18 cellular contexts compared by ENCODE assay signal in genomic region chr5:1504244-1504595, GRCh38. TPM values are rescaled to one million over a fixed set of nuclear protein-coding genes. Genes with fewer than 3 reads are reported as not detected.
DNase-seq lines count a peak whose midpoint lies in the region; ATAC-seq and TF ChIP-seq lines count a peak whose summit lies in the region.
"Had no signal": no experiment of that assay in that cellular context is flagged by ENCODE, and none has a peak within 500 bp of the region (broad histone marks: within the 10 kb centered on the region; RNA-seq: fewer than 3 reads in every experiment).

No MANE protein-coding gene starts in this region.

- H2BK5ac ChIP-seq in trophoblast cell (ENCODE audit: low read depth, low read length, poor library complexity), result no peak overlapping the region

- no peaks in the 10 kb centered on the region for H3K79me1 ChIP-seq in trophoblast cell (ENCODE audit: low read length)

- WGBS in trophoblast cell (ENCODE audit: extremely low coverage, insufficient coverage, insufficient read length), result no CpG with 5 or more reads among the region's 14 CpGs

- H4K8ac ChIP-seq in trophoblast cell (ENCODE audit: low read depth, low read length), result no peak overlapping the region

- peaks cover 72% of the 10 kb centered on the region for H3K4me1 Mint-ChIP-seq in central memory CD8-positive, alpha-beta T cell

- H3K27me3 ChIP-seq in trophoblast cell (ENCODE audit: insufficient read depth, low read length) (no peaks in the 10 kb centered on the region), osteoblast (ENCODE audit: insufficient read depth, low read length) (no peaks in the 10 kb centered on the region)
- H3K27me3 ChIP-seq: breast epithelium, MG63 had no signal

- peaks cover 47% of the 10 kb centered on the region for H3K79me2 ChIP-seq in trophoblast cell (ENCODE audit: control insufficient read depth, insufficient read depth, low read length, poor library complexity)
- H3K79me2 ChIP-seq in osteoblast (ENCODE audit: insufficient read depth, low read length), result peaks cover 79% of the 10 kb centered on the region

- H3K36me3 ChIP-seq in trophoblast cell (ENCODE audit: control insufficient read depth in 1 of 2, insufficient read depth in 2 of 2, low read length in 2 of 2) (peaks cover 51 to 52% of the 10 kb centered on the region in 2 experiments), osteoblast (ENCODE audit: insufficient read depth, low read length) (peaks cover 6% of the 10 kb centered on the region)

- H3K23ac ChIP-seq in trophoblast cell (ENCODE audit: low read length), result no peak overlapping the region

- H3K4me2 ChIP-seq in trophoblast cell (ENCODE audit: low read length) (no peak overlapping the region), osteoblast (ENCODE audit: insufficient read depth, low read length) (no peak overlapping the region)

- H4K91ac ChIP-seq in trophoblast cell (ENCODE audit: low read depth, low read length), result no peak overlapping the region

- no peak for DNase-seq in GM12864 (ENCODE audit: low read depth)
- DNase-seq in central memory CD8-positive, alpha-beta T cell (ENCODE audit: low spot score in 2 of 2), result no peak
- DNase-seq in trophoblast cell, result no peak
- no peak for DNase-seq in stimulated activated CD4-positive, alpha-beta T cell treated with anti-CD3 and anti-CD28 coated beads, Interleukin-4, amount 100 ng/mL, for 24 hours
- DNase-seq in osteoblast (ENCODE audit: insufficient read length, low spot score, missing footprints), result no peak
- DNase-seq: activated CD4-positive, CD25-positive, alpha-beta regulatory T cell treated with anti-CD3 and anti-CD28 coated beads, Interleukin-2, amount 50 U/mL, for 72 hours; activated naive CD4-positive, alpha-beta T cell treated with anti-CD3 and anti-CD28 coated beads, Interleukin-2, amount 10 ng/mL, durations not matched to agents 7 days and 5 days; effector CD8-positive, alpha-beta T cell; MG63; NCI-H2081 treated with DMSO at 0.1 percent for 48 hours; NCI-H774 had no signal

- H4K12ac ChIP-seq in trophoblast cell (ENCODE audit: low read depth, low read length), result no peak overlapping the region

- no peak for TF ChIP-seq CTCF in GM12864 (IDR thresholded peaks at IDR 0.05; ENCODE audit: low read depth, low read length, missing control alignments)
- TF ChIP-seq CTCF in osteoblast (IDR thresholded peaks at IDR 0.05; ENCODE audit: extremely low read depth, low read depth, low read length), result no peak

- H3K14ac ChIP-seq in trophoblast cell (ENCODE audit: low read length), result no peak overlapping the region

- H3K18ac ChIP-seq in trophoblast cell (ENCODE audit: low read length), result no peak overlapping the region

- H2AFZ ChIP-seq in trophoblast cell (ENCODE audit: insufficient read depth, low read length, poor library complexity) (no peak overlapping the region), osteoblast (ENCODE audit: low read length) (no peak overlapping the region)

- H3K9me3 Mint-ChIP-seq in central memory CD8-positive, alpha-beta T cell, result no peaks in the 10 kb centered on the region
- H3K9me3 Mint-ChIP-seq: activated naive CD4-positive, alpha-beta T cell treated with anti-CD3 and anti-CD28 coated beads, Interleukin-2, amount 10 ng/mL, durations not matched to agents 7 days and 5 days had no signal

- ATAC-seq in HG02678 (IDR thresholded peaks at IDR 0.05; ENCODE audit: unreplicated experiment) (peak; percentile 17), HG03045 (IDR thresholded peaks at IDR 0.05; ENCODE audit: unreplicated experiment) (no peak), HG03565 (IDR thresholded peaks at IDR 0.05; ENCODE audit: unreplicated experiment) (no peak)
- no peak for ATAC-seq in central memory CD8-positive, alpha-beta T cell (replicated peaks; ENCODE audit: extremely low read depth, poor library complexity, severe bottlenecking)

- H2AK5ac ChIP-seq in trophoblast cell (ENCODE audit: low read length), result no peak overlapping the region

- peaks cover under 1% of the 10 kb centered on the region for H3K9me3 ChIP-seq in trophoblast cell (ENCODE audit: insufficient read depth, low read depth, low read length)
- H3K9me3 ChIP-seq in osteoblast (ENCODE audit: low read depth, low read length), result no peaks in the 10 kb centered on the region
- H3K9me3 ChIP-seq: breast epithelium, MG63 had no signal

- peaks cover 90% of the 10 kb centered on the region for H4K20me1 ChIP-seq in osteoblast (ENCODE audit: insufficient read depth, low read length)

- H3K9ac ChIP-seq in trophoblast cell (ENCODE audit: low read length), result no peak overlapping the region

- H2BK12ac ChIP-seq in trophoblast cell (ENCODE audit: low read length), result no peak overlapping the region

- H3K27me3 Mint-ChIP-seq in central memory CD8-positive, alpha-beta T cell, result no peaks in the 10 kb centered on the region
- H3K27me3 Mint-ChIP-seq: activated naive CD4-positive, alpha-beta T cell treated with anti-CD3 and anti-CD28 coated beads, Interleukin-2, amount 10 ng/mL, durations not matched to agents 7 days and 5 days had no signal

- H3K27ac ChIP-seq in trophoblast cell (ENCODE audit: low read depth, low read length), result no peak overlapping the region
- no peak overlapping the region for H3K27ac ChIP-seq in osteoblast (ENCODE audit: low read depth, low read length)
- H3K27ac ChIP-seq: breast epithelium had no signal

- H3K4ac ChIP-seq in trophoblast cell (ENCODE audit: low read depth, low read length), result peak overlapping the region; percentile 71

- peaks cover 51% of the 10 kb centered on the region for H3K36me3 Mint-ChIP-seq in central memory CD8-positive, alpha-beta T cell (ENCODE audit: insufficient read depth)

- H2BK120ac ChIP-seq in trophoblast cell (ENCODE audit: insufficient read depth, low read length, poor library complexity), result no peak overlapping the region

- H3K27ac Mint-ChIP-seq in central memory CD8-positive, alpha-beta T cell (ENCODE audit: low read depth), result peak overlapping the region; percentile 91
- H3K27ac Mint-ChIP-seq: activated naive CD4-positive, alpha-beta T cell treated with anti-CD3 and anti-CD28 coated beads, Interleukin-2, amount 10 ng/mL, durations not matched to agents 7 days and 5 days had no signal

- H3K4me3 Mint-ChIP-seq in central memory CD8-positive, alpha-beta T cell, result peak overlapping the region; percentile 66
- H3K4me3 Mint-ChIP-seq: activated naive CD4-positive, alpha-beta T cell treated with anti-CD3 and anti-CD28 coated beads, Interleukin-2, amount 10 ng/mL, durations not matched to agents 7 days and 5 days had no signal

- H3K4me3 ChIP-seq in GM12864 (ENCODE audit: low read depth, low read length) (peak overlapping the region; percentile 33), trophoblast cell (ENCODE audit: low read depth, low read length) (no peak overlapping the region), osteoblast (ENCODE audit: insufficient read depth, low read length) (no peak overlapping the region)
- H3K4me3 ChIP-seq: breast epithelium, MG63 had no signal

- H3K4me1 ChIP-seq in trophoblast cell (ENCODE audit: control insufficient read depth in 1 of 2, insufficient read depth in 2 of 2, low read length in 2 of 2) (peaks cover 4 to 5% of the 10 kb centered on the region in 2 experiments), osteoblast (ENCODE audit: insufficient read depth, low read length) (no peaks in the 10 kb centered on the region)
- H3K4me1 ChIP-seq: breast epithelium had no signal

RNA-seq across cellular contexts. Expression of gene LPCAT1, which starts 19.5 kb away (rescaled TPM):
- polyA plus RNA-seq in trophoblast cell (2013), result 199 and 206 TPM in 2 replicates
- total RNA-seq in osteoblast, result 11.6 and 15.6 TPM in 2 replicates

RNA-seq across cellular contexts. Expression of gene SLC6A3, which starts 59.0 kb away (rescaled TPM):
- 0.11 TPM in 2 replicates for polyA plus RNA-seq in trophoblast cell (2013)
- not detected in 2 replicates for total RNA-seq in osteoblast
- total RNA-seq: fibroblast of villous mesenchyme, mesenteric fat pad, skeletal muscle tissue had no signal
